14 cellular contexts compared by ENCODE assay signal in the genomic region with DNA sequence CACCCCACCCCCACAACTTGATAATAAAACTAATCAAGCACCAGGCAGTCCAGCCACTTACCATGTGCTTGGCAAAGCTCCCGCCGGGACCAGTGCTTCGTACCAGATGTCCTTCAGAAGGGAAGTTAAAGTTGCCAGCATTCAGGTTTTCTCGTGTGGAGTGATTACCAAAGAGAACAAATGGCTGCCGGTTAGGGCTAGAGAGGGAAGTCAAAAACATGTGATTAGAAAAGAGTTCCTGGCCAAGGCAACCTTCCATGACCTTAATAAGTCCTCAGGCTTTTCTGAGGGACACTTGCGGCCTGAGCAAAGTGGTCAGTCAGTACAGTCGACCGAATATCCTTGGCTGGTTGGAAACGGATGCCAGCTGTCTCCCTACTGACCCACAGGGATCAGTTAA.
DNase-seq lines count a peak whose midpoint lies in the region; ATAC-seq, FAIRE-seq and TF ChIP-seq lines count a peak whose summit lies in the region.
"Had no signal": no experiment of that assay in that cellular context is flagged by ENCODE, and none has a peak within 500 bp of the region (broad histone marks: within the 10 kb centered on the region; RNA-seq: fewer than 3 reads in every experiment).

No MANE protein-coding gene starts in this region.

- no peak for TF ChIP-seq CTCF in body of pancreas (IDR thresholded peaks at IDR 0.05)
- no peak for TF ChIP-seq CTCF in gastrocnemius medialis (IDR thresholded peaks at IDR 0.05 in 4 of 5, conservative IDR thresholded peaks at IDR 0.05 in 1 of 5)
- TF ChIP-seq CTCF in D721Med (IDR thresholded peaks at IDR 0.05; ENCODE audit: insufficient read depth, missing control alignments): no peak

- H3K4me1 ChIP-seq in body of pancreas: peaks cover 9% of the 10 kb centered on the region
- peaks cover 5% of the 10 kb centered on the region for H3K4me1 ChIP-seq in right cardiac atrium (ENCODE audit: control insufficient read depth, insufficient read depth, low read length)
- H3K4me1 ChIP-seq in gastrocnemius medialis: peaks cover 5 to 11% of the 10 kb centered on the region in 2 donors

- WGBS in body of pancreas, 2 donors: 22 to 23% methylated on average over 9 of the region's 9 CpGs
- WGBS in right cardiac atrium: 33% methylated on average over 9 of the region's 9 CpGs

- peak; percentile 75 for DNase-seq in G401 (ENCODE audit: low spot score)
- DNase-seq in body of pancreas: peak; percentile 85 to 93 (median 90)
- peak; percentile 79 to 92 (median 91) for DNase-seq in right cardiac atrium
- DNase-seq in gastrocnemius medialis: peak; percentile 36 to 53
- no peak for DNase-seq in islet precursor cell
- DNase-seq in D721Med (ENCODE audit: insufficient read length, low spot score): no peak
- no peak for DNase-seq in SHP77 treated with DMSO at 0.1 percent for 48 hours (lab: John Stamatoyannopoulos, UW)
- DNase-seq: activated CD8-positive, alpha-beta memory T cell treated with anti-CD3 and anti-CD28 coated beads for 24 hours; activated naive CD8-positive, alpha-beta T cell treated with anti-CD3 and anti-CD28 coated beads, Interleukin-2, amount 10 ng/mL, durations not matched to agents 7 days and 5 days; CD4-positive, alpha-beta T cell; HCEC 1CT; NCI-H1694; small intestine had no signal

- TF ChIP-seq POLR2A in body of pancreas (IDR thresholded peaks at IDR 0.05): peak in 2 of 3 donors; percentile 15 to 35
- TF ChIP-seq POLR2A in gastrocnemius medialis (IDR thresholded peaks at IDR 0.05): no peak

- FAIRE-seq in D721Med (lab: Jason Lieb, UNC): no peak
- FAIRE-seq: small intestine had no signal

- ATAC-seq in body of pancreas (peak; percentile 93), right cardiac atrium (peak; percentile 84 to 89), gastrocnemius medialis (peak; percentile 50 to 73), GM21360 (IDR thresholded peaks at IDR 0.05; ENCODE audit: unreplicated experiment) (no peak)

- intact Hi-C loops in body of pancreas (cut with DNase I): no loop called here
- intact Hi-C loops in right cardiac atrium (cut with DNase I): no loop called here
- intact Hi-C loops in gastrocnemius medialis (cut with DNase I; ENCODE audit: low total_unique reads): no loop called here

- H3K36me3 ChIP-seq in body of pancreas (replicated peaks in 1 of 2; ENCODE audit: insufficient read depth in 1 of 2, low read depth in 2 of 2) (no peaks in the 10 kb centered on the region), gastrocnemius medialis (peaks cover 0 to 9% of the 10 kb centered on the region in 2 donors)

- H3K4me3 ChIP-seq in body of pancreas (no peak overlapping the region), right cardiac atrium (ENCODE audit: low read length) (no peak overlapping the region), gastrocnemius medialis (no peak overlapping the region)

- peak overlapping the region in 3 of 4 donors; percentile 47 to 80 (median 75) for H3K27ac ChIP-seq in body of pancreas
- H3K27ac ChIP-seq in right cardiac atrium (ENCODE audit: low read length): peak overlapping the region; percentile 79
- peak overlapping the region in 1 of 4 donors; percentile 3 for H3K27ac ChIP-seq in gastrocnemius medialis

- H3K9me3 ChIP-seq in body of pancreas: no peaks in the 10 kb centered on the region
- no peaks in the 10 kb centered on the region for H3K9me3 ChIP-seq in right cardiac atrium (ENCODE audit: control insufficient read depth, low read length)
- no peaks in the 10 kb centered on the region for H3K9me3 ChIP-seq in gastrocnemius medialis

- H3K27me3 ChIP-seq in body of pancreas: no peaks in the 10 kb centered on the region
- no peaks in the 10 kb centered on the region for H3K27me3 ChIP-seq in right cardiac atrium (ENCODE audit: control insufficient read depth, insufficient read depth)
- H3K27me3 ChIP-seq in gastrocnemius medialis: no peaks in the 10 kb centered on the region

- in situ Hi-C loops in G401 (cut with HindIII; ENCODE audit: low sequenced_read_pairs) (no loop called here), gastrocnemius medialis (cut with MboI; ENCODE audit: low sequenced_read_pairs in 4 of 4) (no loop called here)

Comparison
In these comparisons a context has a peak if more than half of its experiments do, and no peak if none do; other contexts are left out.
1. DNase-seq: peak in G401 (single experiment), body of pancreas (4 of 4), right cardiac atrium (3 of 3) and gastrocnemius medialis (2 of 2); none in islet precursor cell (single experiment), D721Med (single experiment) and SHP77 treated with DMSO at 0.1 percent for 48 hours (single experiment).
2. POLR2A ChIP-seq: peak in body of pancreas (2 of 3); none in gastrocnemius medialis (0 of 2).